ENCODE assay signal across 9 cellular contexts in the genomic region with DNA sequence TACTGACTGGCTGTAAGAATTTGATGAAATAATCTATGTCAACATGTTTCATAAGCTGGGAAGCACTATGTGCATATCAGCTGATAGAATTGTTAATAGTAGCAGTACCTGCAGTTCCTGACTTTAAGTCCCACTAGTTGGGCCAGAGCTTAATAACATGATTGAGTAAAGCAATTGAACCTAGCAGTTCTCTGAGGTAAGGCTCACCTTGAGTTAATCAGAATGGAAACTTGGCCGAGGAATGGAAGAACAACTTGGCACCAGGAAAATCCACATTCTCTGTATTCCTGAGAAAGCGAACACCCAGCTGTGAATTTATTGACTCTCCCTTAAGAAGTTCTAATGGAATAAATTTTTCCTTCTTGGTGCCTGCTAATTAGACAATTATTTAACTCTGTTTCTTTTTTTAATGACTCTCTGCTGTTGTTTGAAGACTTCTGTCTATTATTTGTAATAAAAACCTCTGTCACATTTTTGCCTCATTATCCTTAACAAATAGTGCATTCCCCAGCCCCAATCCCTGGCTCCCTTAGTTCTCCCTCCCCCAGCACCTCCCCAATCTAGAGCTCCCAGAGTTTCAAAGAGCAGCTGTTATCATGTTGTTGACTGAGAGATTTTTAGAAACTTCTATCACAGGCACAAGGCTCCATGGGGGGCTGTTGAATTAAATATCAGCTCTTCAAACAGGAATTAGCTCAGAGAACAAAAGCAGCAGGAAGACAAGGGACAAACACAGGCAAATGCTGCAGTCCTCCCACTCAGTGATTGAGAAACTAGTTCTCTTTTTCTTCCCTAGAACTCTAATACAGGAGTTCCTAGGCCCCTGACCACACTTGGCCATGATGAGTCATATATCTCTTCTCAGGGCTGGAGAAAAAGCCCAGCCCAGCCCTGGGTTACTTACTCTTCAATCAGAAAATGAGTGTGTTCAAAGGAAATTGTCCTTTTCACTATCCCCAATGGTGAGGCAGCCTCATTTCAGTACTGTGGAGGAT.
DNase-seq lines count a peak whose midpoint lies in the region; ATAC-seq and TF ChIP-seq lines count a peak whose summit lies in the region.
"Had no signal": no experiment of that assay in that cellular context is flagged by ENCODE, and none has a peak within 500 bp of the region (broad histone marks: within the 10 kb centered on the region; RNA-seq: fewer than 3 reads in every experiment).

No MANE protein-coding gene starts in this region.

- intact Hi-C loops in vagina (cut with DNase I) = no loop called here

- no peak overlapping the region for H3K4me3 Mint-ChIP-seq in endothelial cell (ENCODE audit: unreplicated experiment)
- H3K4me3 Mint-ChIP-seq: activated naive CD8-positive, alpha-beta T cell had no signal

- TF ChIP-seq POLR2A in vagina (IDR thresholded peaks at IDR 0.05) = no peak

- H3K36me3 ChIP-seq in vagina = no peaks in the 10 kb centered on the region

- ATAC-seq in GM21576 (IDR thresholded peaks at IDR 0.05; ENCODE audit: unreplicated experiment) = peak; percentile 99

- no peaks in the 10 kb centered on the region for H3K27me3 ChIP-seq in HL-60 (ENCODE audit: insufficient read depth, poor library complexity, severe bottlenecking)
- no peaks in the 10 kb centered on the region for H3K27me3 ChIP-seq in vagina

- H3K9me3 ChIP-seq in vagina = no peaks in the 10 kb centered on the region

- no peak for TF ChIP-seq CTCF in GM13977 (IDR thresholded peaks at IDR 0.05; ENCODE audit: extremely low read depth, insufficient read depth, missing control alignments)
- TF ChIP-seq CTCF in HL-60 (IDR thresholded peaks at IDR 0.05; ENCODE audit: insufficient read depth, low read length) = no peak
- TF ChIP-seq CTCF in endothelial cell (IDR thresholded peaks at IDR 0.05; ENCODE audit: unreplicated experiment) = no peak
- no peak for TF ChIP-seq CTCF in vagina (IDR thresholded peaks at IDR 0.05)

- peaks cover 9% of the 10 kb centered on the region for H3K4me1 Mint-ChIP-seq in endothelial cell (ENCODE audit: unreplicated experiment)

- H3K27ac ChIP-seq in HL-60 (replicated peaks) = peak overlapping the region; percentile 33
- no peak overlapping the region for H3K27ac ChIP-seq in vagina

- peak overlapping the region; percentile 6 for H3K27ac Mint-ChIP-seq in endothelial cell (ENCODE audit: unreplicated experiment)
- H3K27ac Mint-ChIP-seq: activated naive CD8-positive, alpha-beta T cell had no signal

- in situ Hi-C loops in GM13977 (cut with MboI; ENCODE audit: low pct_unique_long_range_greater_than_20kb, low sequenced_read_pairs, unreplicated experiment) = no loop called here

- H3K27me3 Mint-ChIP-seq in endothelial cell (ENCODE audit: unreplicated experiment) = no peaks in the 10 kb centered on the region

- H3K4me3 ChIP-seq in HL-60 (replicated peaks; ENCODE audit: insufficient read depth, low read length) (no peak overlapping the region), vagina (no peak overlapping the region)

- no peaks in the 10 kb centered on the region for H3K36me3 Mint-ChIP-seq in endothelial cell (ENCODE audit: low read depth, unreplicated experiment)
- H3K36me3 Mint-ChIP-seq: activated naive CD8-positive, alpha-beta T cell had no signal

- peak; percentile 27 for DNase-seq in GM13977 (ENCODE audit: low spot score)
- DNase-seq in HL-60 (ENCODE audit: low read depth in 1 of 2, low spot score in 1 of 2) = peak; percentile 54 to 83
- DNase-seq in endothelial cell (ENCODE audit: low spot score) = no peak
- no peak for DNase-seq in midbrain (lab: John Stamatoyannopoulos, UW)
- no peak for DNase-seq in vagina (ENCODE audit: extremely low spot score in 2 of 2)
- no peak for DNase-seq in central memory CD4-positive, alpha-beta T cell
- DNase-seq in NCI-H1105 (lab: John Stamatoyannopoulos, UW) = no peak

- no peaks in the 10 kb centered on the region for H3K9me3 Mint-ChIP-seq in endothelial cell (ENCODE audit: unreplicated experiment)

- H3K4me1 ChIP-seq in vagina = no peaks in the 10 kb centered on the region

Comparison
In these comparisons a context has a peak if more than half of its experiments do, and no peak if none do; other contexts are left out.
1. DNase-seq: peak in GM13977 (single experiment) and HL-60 (2 of 2); none in endothelial cell (single experiment), midbrain (single experiment), vagina (0 of 2), central memory CD4-positive, alpha-beta T cell (single experiment) and NCI-H1105 (single experiment).